ENCODE assay signal across 14 cellular contexts in genomic region chr1:154205751-154206150, GRCh38. TPM values are rescaled to one million over a fixed set of nuclear protein-coding genes. Genes with fewer than 3 reads are reported as not detected.
DNase-seq lines count a peak whose midpoint lies in the region; TF ChIP-seq lines count a peak whose summit lies in the region.
"Not testable (repeated sequence)": the region's sequence is repeated elsewhere in the genome, so short reads cannot be mapped to it uniquely, and the experiment has no call there.
"Had no signal": no experiment of that assay in that cellular context is flagged by ENCODE, and none has a peak within 500 bp of the region (broad histone marks: within the 10 kb centered on the region; RNA-seq: fewer than 3 reads in every experiment).

No MANE protein-coding gene starts in this region.

- H3K4me3 ChIP-seq in HL-60 (replicated peaks; ENCODE audit: insufficient read depth, low read length), result not testable (repeated sequence)

- TF ChIP-seq CTCF in HL-60 (IDR thresholded peaks at IDR 0.05; ENCODE audit: insufficient read depth, low read length), result not testable (repeated sequence)

- H3K4me1 Mint-ChIP-seq in activated CD4-positive, alpha-beta T cell treated with anti-CD3 and anti-CD28 coated beads, Interleukin-2, amount 10 ng/mL, durations not matched to agents 24 days and 14 days, result peaks cover 26% of the 10 kb centered on the region
- not testable (repeated sequence) for H3K4me1 Mint-ChIP-seq in activated naive CD4-positive, alpha-beta T cell treated with anti-CD3 and anti-CD28 coated beads, Interleukin-2, amount 10 ng/mL, durations not matched to agents 7 days and 5 days; immature natural killer cell

- not testable (repeated sequence) for H3K27me3 ChIP-seq in HL-60 (ENCODE audit: insufficient read depth, poor library complexity, severe bottlenecking)

- peaks cover 42% of the 10 kb centered on the region for H3K36me3 Mint-ChIP-seq in activated CD4-positive, alpha-beta T cell treated with anti-CD3 and anti-CD28 coated beads, Interleukin-2, amount 10 ng/mL, durations not matched to agents 24 days and 14 days (ENCODE audit: low read depth)
- peaks cover 33% of the 10 kb centered on the region for H3K36me3 Mint-ChIP-seq in activated naive CD4-positive, alpha-beta T cell treated with anti-CD3 and anti-CD28 coated beads, Interleukin-2, amount 10 ng/mL, durations not matched to agents 7 days and 5 days
- H3K36me3 Mint-ChIP-seq in immature natural killer cell, result peaks cover 14 to 22% (median 19%) of the 10 kb centered on the region in 3 donors

- not testable (repeated sequence) for H3K4me3 Mint-ChIP-seq in activated CD4-positive, alpha-beta T cell treated with anti-CD3 and anti-CD28 coated beads, Interleukin-2, amount 10 ng/mL, durations not matched to agents 24 days and 14 days; activated naive CD4-positive, alpha-beta T cell treated with anti-CD3 and anti-CD28 coated beads, Interleukin-2, amount 10 ng/mL, durations not matched to agents 7 days and 5 days; immature natural killer cell

- H3K27ac Mint-ChIP-seq in activated CD4-positive, alpha-beta T cell treated with anti-CD3 and anti-CD28 coated beads, Interleukin-2, amount 10 ng/mL, durations not matched to agents 24 days and 14 days, result peak overlapping the region; percentile 86
- peak overlapping the region; percentile 3 for H3K27ac Mint-ChIP-seq in activated naive CD4-positive, alpha-beta T cell treated with anti-CD3 and anti-CD28 coated beads, Interleukin-2, amount 10 ng/mL, durations not matched to agents 7 days and 5 days
- peak overlapping the region in 5 of 6 donors; percentile 29 to 80 (median 52) for H3K27ac Mint-ChIP-seq in immature natural killer cell

- H3K9me3 Mint-ChIP-seq in activated CD4-positive, alpha-beta T cell treated with anti-CD3 and anti-CD28 coated beads, Interleukin-2, amount 10 ng/mL, durations not matched to agents 24 days and 14 days; activated naive CD4-positive, alpha-beta T cell treated with anti-CD3 and anti-CD28 coated beads, Interleukin-2, amount 10 ng/mL, durations not matched to agents 7 days and 5 days; immature natural killer cell: not testable (repeated sequence)

- CTCF ChIA-PET in activated naive CD4-positive, alpha-beta T cell treated with anti-CD3 and anti-CD28 coated beads, Interleukin-2, amount 10 ng/mL, durations not matched to agents 7 days and 5 days (lab: Charles Lee), result interaction anchor here (1.3 kb wide), 1 partner anchor 66 kb away, joined by 3 read pairs; the partner anchor contains the start of gene HAX1

- intact Hi-C loops in activated CD4-positive, alpha-beta T cell treated with anti-CD3 and anti-CD28 coated beads, Interleukin-2, amount 10 ng/mL, durations not matched to agents 24 days and 14 days (cut with micrococcal nuclease), result loop anchor here (1.0 to 2.0 kb wide), 2 partner anchors 15 to 19 kb away; partner anchors contain the start of gene UBAP2L

- H3K27ac ChIP-seq in HL-60 (replicated peaks), result peak overlapping the region; percentile 14; the same call in 1 of the 2 replicates

- not testable (repeated sequence) for H3K27me3 Mint-ChIP-seq in activated CD4-positive, alpha-beta T cell treated with anti-CD3 and anti-CD28 coated beads, Interleukin-2, amount 10 ng/mL, durations not matched to agents 24 days and 14 days; activated naive CD4-positive, alpha-beta T cell treated with anti-CD3 and anti-CD28 coated beads, Interleukin-2, amount 10 ng/mL, durations not matched to agents 7 days and 5 days; immature natural killer cell (ENCODE audit: low read depth in 3 of 3)

- DNase-seq in HL-60 (ENCODE audit: low read depth in 1 of 2, low spot score in 1 of 2); activated CD4-positive, alpha-beta T cell treated with anti-CD3 and anti-CD28 coated beads, Interleukin-2, amount 10 ng/mL, durations not matched to agents 24 days and 14 days; activated naive CD4-positive, alpha-beta T cell treated with anti-CD3 and anti-CD28 coated beads, Interleukin-2, amount 10 ng/mL, durations not matched to agents 7 days and 5 days; immature natural killer cell: not testable (repeated sequence)
- DNase-seq in stimulated activated CD4-positive, alpha-beta T cell treated with anti-CD3 and anti-CD28 coated beads, Interleukin-12 subunit alpha, Interleukin-12 subunit beta, amount 100 ng/mL, for 4 hours, result peak; percentile 15

RNA-seq across cellular contexts. Expression of gene CFAP141, which starts 0.4 kb away (rescaled TPM):
- not detected in 2 replicates for total RNA-seq in activated CD4-positive, alpha-beta T cell treated with anti-CD3 and anti-CD28 coated beads, Interleukin-2, amount 10 ng/mL, durations not matched to agents 24 days and 14 days
- not detected for polyA plus RNA-seq in immature natural killer cell
- total RNA-seq: fibroblast of lung, GM23248, HT-29, left lobe of liver, mucosa of descending colon, right lobe of liver, Right ventricle myocardium superior, suprapubic skin had no signal
- polyA plus RNA-seq: fibroblast of lung, GM23248, ovary had no signal

RNA-seq across cellular contexts. Expression of gene TPM3, which starts 13.9 kb away (rescaled TPM):
- 633 and 635 TPM in 2 replicates for total RNA-seq in activated CD4-positive, alpha-beta T cell treated with anti-CD3 and anti-CD28 coated beads, Interleukin-2, amount 10 ng/mL, durations not matched to agents 24 days and 14 days
- polyA plus RNA-seq in immature natural killer cell, result 1,000 to 10,000 TPM; 1,142 to 1,239 (median 1,223) TPM

RNA-seq across cellular contexts. Expression of gene UBAP2L, which starts 15.0 kb away (rescaled TPM):
- 277 and 281 TPM in 2 replicates for total RNA-seq in activated CD4-positive, alpha-beta T cell treated with anti-CD3 and anti-CD28 coated beads, Interleukin-2, amount 10 ng/mL, durations not matched to agents 24 days and 14 days
- polyA plus RNA-seq in immature natural killer cell, result 10 to 100 TPM; 23.1 to 72.4 (median 52.4) TPM

RNA-seq across cellular contexts. Expression of gene NUP210L, which starts 50.9 kb away (rescaled TPM):
- total RNA-seq in activated CD4-positive, alpha-beta T cell treated with anti-CD3 and anti-CD28 coated beads, Interleukin-2, amount 10 ng/mL, durations not matched to agents 24 days and 14 days, result 0.02 TPM in 1 of 2 replicates, not detected in the other
- under 1 TPM in 1 of 3 donors, not detected in 2; 0.13 TPM for polyA plus RNA-seq in immature natural killer cell
- total RNA-seq: HT-29, suprapubic skin had no signal
- polyA plus RNA-seq: GM23248, ovary had no signal

Comparison
In these comparisons a context has a peak if more than half of its experiments do, and no peak if none do; other contexts are left out.
1. H3K27ac Mint-ChIP-seq: peak in every context shown above with its lines; median percentile 86 in activated CD4-positive, alpha-beta T cell treated with anti-CD3 and anti-CD28 coated beads, Interleukin-2, amount 10 ng/mL, durations not matched to agents 24 days and 14 days; 52 in immature natural killer cell; 3 in activated naive CD4-positive, alpha-beta T cell treated with anti-CD3 and anti-CD28 coated beads, Interleukin-2, amount 10 ng/mL, durations not matched to agents 7 days and 5 days.